ENCODE assay signal across 17 cellular contexts in genomic region chr10:11532329-11532728, GRCh38.
A peak's percentile ranks its signal among the peaks of the same experiment; 100 is the strongest.
DNase-seq lines count a peak whose midpoint lies in the region; ATAC-seq, FAIRE-seq and TF ChIP-seq lines count a peak whose summit lies in the region.
"Had no signal": no experiment of that assay in that cellular context is flagged by ENCODE, and none has a peak within 500 bp of the region (broad histone marks: within the 10 kb centered on the region; RNA-seq: fewer than 3 reads in every experiment).

No MANE protein-coding gene starts in this region.

- intact Hi-C loops in dorsolateral prefrontal cortex (cut with DNase I), result no loop called here
- intact Hi-C loops in gastrocnemius medialis (cut with DNase I; ENCODE audit: low total_unique reads), result no loop called here

- no peaks in the 10 kb centered on the region for H3K9me2 ChIP-seq in Karpas-422 (replicated peaks; ENCODE audit: insufficient read depth, low read length)

- H3K36me3 ChIP-seq in ACC112 (ENCODE audit: insufficient read depth, low read length) (no peaks in the 10 kb centered on the region), Karpas-422 (ENCODE audit: insufficient read depth, low read length) (peaks cover 4% of the 10 kb centered on the region; the same call in 1 of the 2 replicates), mesodermal cell (ENCODE audit: control insufficient read depth, insufficient read depth, low read length) (no peaks in the 10 kb centered on the region), gastrocnemius medialis (no peaks in the 10 kb centered on the region), small intestine (ENCODE audit: control insufficient read depth in 2 of 2, insufficient read depth in 2 of 2, low read length in 2 of 2) (no peaks in the 10 kb centered on the region)
- H3K36me3 ChIP-seq: lower lobe of right lung, SJSA1 had no signal

- H3K4me3 ChIP-seq in ACC112 (ENCODE audit: low read depth, low read length), result peak overlapping the region; percentile 40
- H3K4me3 ChIP-seq in Karpas-422 (ENCODE audit: low read length), result no peak overlapping the region
- peak overlapping the region in 40 of 59 donors; percentile 5 to 60 (median 29) for H3K4me3 ChIP-seq in dorsolateral prefrontal cortex
- H3K4me3 ChIP-seq in mesodermal cell (ENCODE audit: extremely low read depth, insufficient read depth, low read length, poor library complexity, severe bottlenecking), result no peak overlapping the region
- H3K4me3 ChIP-seq in gastrocnemius medialis, result no peak overlapping the region
- H3K4me3 ChIP-seq in small intestine (ENCODE audit: low read depth in 1 of 2, low read length in 2 of 2), result no peak overlapping the region
- H3K4me3 ChIP-seq: lower lobe of right lung, SJSA1 had no signal

- no peak for TF ChIP-seq CTCF in dorsolateral prefrontal cortex (IDR thresholded peaks at IDR 0.05 in 54 of 56, conservative IDR thresholded peaks at IDR 0.05 in 2 of 56; ENCODE audit: low read depth in 1 of 56, partially characterized antibody in 56 of 56)
- TF ChIP-seq CTCF in gastrocnemius medialis (IDR thresholded peaks at IDR 0.05 in 4 of 5, conservative IDR thresholded peaks at IDR 0.05 in 1 of 5), result no peak

- H3K27ac ChIP-seq in ACC112 (ENCODE audit: low read depth, low read length) (no peak overlapping the region), Karpas-422 (ENCODE audit: low read length) (peak overlapping the region; percentile 88), dorsolateral prefrontal cortex (no peak overlapping the region), mesodermal cell (ENCODE audit: low read depth, low read length, severe bottlenecking) (peak overlapping the region; percentile 68), gastrocnemius medialis (no peak overlapping the region), small intestine (ENCODE audit: low read depth in 1 of 2, low read length in 1 of 2) (peak overlapping the region in 1 of 2 donors; percentile 75)
- H3K27ac ChIP-seq: lower lobe of right lung, SJSA1, VCaP had no signal

- H2AFZ ChIP-seq in ACC112 (ENCODE audit: low read length, unreplicated experiment) (peak overlapping the region; percentile 41), Karpas-422 (ENCODE audit: low read length) (no peak overlapping the region)

- H3K27me3 ChIP-seq in ACC112 (ENCODE audit: insufficient read depth, low read length) (no peaks in the 10 kb centered on the region), Karpas-422 (ENCODE audit: low read length) (no peaks in the 10 kb centered on the region), dorsolateral prefrontal cortex (no peaks in the 10 kb centered on the region), gastrocnemius medialis (no peaks in the 10 kb centered on the region), small intestine (ENCODE audit: control insufficient read depth in 2 of 2, insufficient read depth in 2 of 2, low read length in 2 of 2) (no peaks in the 10 kb centered on the region)
- H3K27me3 ChIP-seq: SJSA1 had no signal

- ATAC-seq in gastrocnemius medialis, result no peak
- ATAC-seq: effector memory CD8-positive, alpha-beta T cell; lower lobe of right lung; stimulated activated effector memory CD8-positive, alpha-beta T cell treated with anti-CD3 and anti-CD28 coated beads, Interleukin-12 subunit alpha, Interleukin-12 subunit beta, amount 100 ng/mL, for 72 hours had no signal

- H3K4me1 ChIP-seq in ACC112 (ENCODE audit: control insufficient read depth, insufficient read depth, low read length, unreplicated experiment) (peaks cover 23% of the 10 kb centered on the region), Karpas-422 (ENCODE audit: low read length) (peaks cover 100% of the 10 kb centered on the region), mesodermal cell (ENCODE audit: control insufficient read depth, insufficient read depth, low read length, poor library complexity, severe bottlenecking) (peaks cover 10% of the 10 kb centered on the region), gastrocnemius medialis (no peaks in the 10 kb centered on the region), small intestine (ENCODE audit: control insufficient read depth in 2 of 2, insufficient read depth in 1 of 2, low read depth in 1 of 2, low read length in 1 of 2) (peaks cover 2 to 5% of the 10 kb centered on the region in 2 donors)

- in situ Hi-C loops in gastrocnemius medialis (cut with MboI; ENCODE audit: low sequenced_read_pairs in 4 of 4), result no loop called here

- H3K9ac ChIP-seq in Karpas-422 (ENCODE audit: low read length), result no peak overlapping the region

- no peak for FAIRE-seq in small intestine (lab: Jason Lieb, UNC)

- no peaks in the 10 kb centered on the region for H3K79me2 ChIP-seq in ACC112 (ENCODE audit: control insufficient read depth, insufficient read depth, low read length, unreplicated experiment)
- H3K79me2 ChIP-seq in Karpas-422 (ENCODE audit: low read length), result peaks cover 99% of the 10 kb centered on the region

- TF ChIP-seq POLR2A in gastrocnemius medialis (IDR thresholded peaks at IDR 0.05), result no peak

- DNase-seq in Karpas-422 (no peak), dorsolateral prefrontal cortex (no peak), NCI-H2029 treated with DMSO at 0.1 percent for 48 hours (lab: John Stamatoyannopoulos, UW) (no peak), gastrocnemius medialis (no peak), small intestine (no peak), NCI-H446 treated with DMSO at 0.1 percent for 48 hours (lab: John Stamatoyannopoulos, UW) (no peak)
- DNase-seq: DMS53; effector memory CD8-positive, alpha-beta T cell; hippocampal formation; lower lobe of right lung; NCI-H1417 treated with DMSO at 0.1 percent for 48 hours; NCI-H748 treated with DMSO at 0.1 percent for 48 hours had no signal

- no peaks in the 10 kb centered on the region for H4K20me1 ChIP-seq in Karpas-422 (ENCODE audit: insufficient read depth, low read depth, low read length)

- peak overlapping the region; percentile 75 for H3K4me2 ChIP-seq in Karpas-422 (ENCODE audit: low read depth, low read length, poor library complexity, severe bottlenecking)

- WGBS in mesodermal cell (ENCODE audit: insufficient coverage in 2 of 2), 2 experiments, result 82 to 86% methylated on average over 2 to 4 of the region's 4 CpGs
- 50 to 59% (median 56%) methylated on average over 4 of the region's 4 CpGs for WGBS in small intestine, 3 donors

- no peaks in the 10 kb centered on the region for H3K9me3 ChIP-seq in Karpas-422 (ENCODE audit: low read length)
- no peaks in the 10 kb centered on the region for H3K9me3 ChIP-seq in mesodermal cell (ENCODE audit: control insufficient read depth, low read length)
- H3K9me3 ChIP-seq in gastrocnemius medialis, result no peaks in the 10 kb centered on the region
- no peaks in the 10 kb centered on the region for H3K9me3 ChIP-seq in small intestine (ENCODE audit: control insufficient read depth, low read depth)
- H3K9me3 ChIP-seq: lower lobe of right lung, SJSA1 had no signal

Comparison
In these comparisons a context has a peak if more than half of its experiments do, and no peak if none do; other contexts are left out.
1. H3K27ac ChIP-seq: peak in Karpas-422 (single experiment) and mesodermal cell (single experiment); none in ACC112 (single experiment), dorsolateral prefrontal cortex (0 of 59) and gastrocnemius medialis (0 of 4).
2. H3K4me3 ChIP-seq: peak in ACC112 (single experiment) and dorsolateral prefrontal cortex (40 of 59); none in Karpas-422 (single experiment), mesodermal cell (single experiment), gastrocnemius medialis (0 of 4) and small intestine (0 of 2).